8 cellular contexts compared by ENCODE assay signal in the genomic region with DNA sequence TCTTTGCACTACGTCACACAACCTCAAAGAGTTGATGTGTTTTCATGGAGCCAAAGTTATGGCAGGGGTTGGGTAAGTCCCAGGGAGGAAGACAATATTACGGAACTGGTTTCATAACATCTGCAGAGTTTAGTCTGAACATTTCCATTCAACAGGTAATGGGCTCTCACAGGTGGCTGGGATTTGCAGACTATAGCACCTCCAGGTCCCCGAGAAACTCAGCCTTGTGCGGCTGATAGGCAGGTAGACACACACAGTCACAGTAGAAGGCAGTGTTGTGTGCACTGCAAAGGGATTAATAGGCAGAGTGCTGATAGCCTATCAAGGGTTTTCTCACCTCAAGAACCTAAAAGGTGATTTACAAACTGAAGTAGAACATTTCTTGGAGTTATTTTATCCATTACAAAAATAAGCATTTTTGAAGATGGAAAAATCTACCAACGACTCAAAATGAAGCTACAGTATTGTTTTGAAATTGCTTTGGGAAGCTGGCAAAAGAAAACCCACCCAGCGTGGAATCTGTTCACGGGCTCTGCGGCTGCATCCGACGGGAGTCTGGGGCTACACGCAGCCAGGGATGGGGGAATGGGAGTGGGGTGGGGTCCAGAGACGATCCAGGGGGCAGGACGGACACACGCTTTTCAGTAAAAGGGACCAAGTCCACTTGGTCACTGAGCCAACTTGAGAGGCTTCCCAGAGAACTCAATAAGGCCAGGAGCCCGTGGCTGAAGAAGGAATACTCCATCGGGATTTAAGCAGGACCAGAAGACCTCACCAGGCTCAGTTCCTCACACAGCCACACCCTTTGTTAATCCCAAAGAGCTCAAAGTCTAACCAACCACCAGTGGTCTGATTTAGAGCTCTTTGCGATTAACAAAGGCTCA.
DNase-seq lines count a peak whose midpoint lies in the region; ATAC-seq and TF ChIP-seq lines count a peak whose summit lies in the region.

No MANE protein-coding gene starts in this region.

- H3K4me1 Mint-ChIP-seq in activated naive CD4-positive, alpha-beta T cell treated with anti-CD3 and anti-CD28 coated beads, Interleukin-2, amount 50 U/mL, for 24 hours, result peaks cover 72% of the 10 kb centered on the region
- H3K4me1 Mint-ChIP-seq in activated CD4-positive, alpha-beta memory T cell treated with anti-CD3 and anti-CD28 coated beads for 36 hours (ENCODE audit: low read depth), result peaks cover 59% of the 10 kb centered on the region

- H3K9ac ChIP-seq in rectal smooth muscle tissue (ENCODE audit: low read length), result no peak overlapping the region

- peak overlapping the region; percentile 85 for H3K27ac Mint-ChIP-seq in activated naive CD4-positive, alpha-beta T cell treated with anti-CD3 and anti-CD28 coated beads, Interleukin-2, amount 50 U/mL, for 24 hours
- peak overlapping the region; percentile 32 for H3K27ac Mint-ChIP-seq in activated CD4-positive, alpha-beta memory T cell treated with anti-CD3 and anti-CD28 coated beads for 36 hours

- TF ChIP-seq CTCF in left ventricle myocardium inferior (IDR thresholded peaks at IDR 0.05; ENCODE audit: borderline replicate concordance), result no peak

- peak overlapping the region; percentile 86 for H3K4me3 Mint-ChIP-seq in activated naive CD4-positive, alpha-beta T cell treated with anti-CD3 and anti-CD28 coated beads, Interleukin-2, amount 50 U/mL, for 24 hours
- H3K4me3 Mint-ChIP-seq in activated CD4-positive, alpha-beta memory T cell treated with anti-CD3 and anti-CD28 coated beads for 36 hours, result peak overlapping the region; percentile 75

- H3K4me1 ChIP-seq in left ventricle myocardium inferior (peaks cover 59% of the 10 kb centered on the region), rectal smooth muscle tissue (ENCODE audit: control insufficient read depth, insufficient read depth, low read length) (peaks cover 13% of the 10 kb centered on the region)

- H3K27me3 Mint-ChIP-seq in activated naive CD4-positive, alpha-beta T cell treated with anti-CD3 and anti-CD28 coated beads, Interleukin-2, amount 50 U/mL, for 24 hours, result no peaks in the 10 kb centered on the region
- no peaks in the 10 kb centered on the region for H3K27me3 Mint-ChIP-seq in activated CD4-positive, alpha-beta memory T cell treated with anti-CD3 and anti-CD28 coated beads for 36 hours

- CTCF ChIA-PET in activated CD4-positive, alpha-beta memory T cell treated with anti-CD3 and anti-CD28 coated beads for 36 hours (lab: Charles Lee), result interaction anchor here (0.8 to 3.4 kb wide), 10 partner anchors 16 to 220 kb away, joined by 3 to 34 read pairs (median 7); no protein-coding TSS in a partner anchor

- no peaks in the 10 kb centered on the region for H3K9me3 Mint-ChIP-seq in activated naive CD4-positive, alpha-beta T cell treated with anti-CD3 and anti-CD28 coated beads, Interleukin-2, amount 50 U/mL, for 24 hours
- no peaks in the 10 kb centered on the region for H3K9me3 Mint-ChIP-seq in activated CD4-positive, alpha-beta memory T cell treated with anti-CD3 and anti-CD28 coated beads for 36 hours

- no peak for DNase-seq in activated naive CD4-positive, alpha-beta T cell treated with anti-CD3 and anti-CD28 coated beads, Interleukin-2, amount 50 U/mL, for 16 hours
- no peak for DNase-seq in activated CD4-positive, alpha-beta memory T cell treated with anti-CD3 and anti-CD28 coated beads for 36 hours
- no peak for DNase-seq in left ventricle myocardium inferior
- DNase-seq in NOMO-1 treated with DMSO at 0.1 percent for 48 hours (lab: John Stamatoyannopoulos, UW; ENCODE audit: unreplicated experiment), result no peak
- DNase-seq in mesenteric fat pad (ENCODE audit: low spot score), result no peak

- H3K27me3 ChIP-seq in left ventricle myocardium inferior (ENCODE audit: low read depth) (no peaks in the 10 kb centered on the region), rectal smooth muscle tissue (ENCODE audit: control insufficient read depth, insufficient read depth, low read length) (no peaks in the 10 kb centered on the region)

- no peaks in the 10 kb centered on the region for H3K36me3 Mint-ChIP-seq in activated naive CD4-positive, alpha-beta T cell treated with anti-CD3 and anti-CD28 coated beads, Interleukin-2, amount 50 U/mL, for 24 hours
- H3K36me3 Mint-ChIP-seq in activated CD4-positive, alpha-beta memory T cell treated with anti-CD3 and anti-CD28 coated beads for 36 hours, result peaks cover 6% of the 10 kb centered on the region

- H3K9me3 ChIP-seq in left ventricle myocardium inferior (replicated peaks), result no peaks in the 10 kb centered on the region

- peak overlapping the region; percentile 86 for H3K4me3 ChIP-seq in left ventricle myocardium inferior
- peak overlapping the region; percentile 59 for H3K4me3 ChIP-seq in rectal smooth muscle tissue (ENCODE audit: low read length)

- intact Hi-C loops in activated CD4-positive, alpha-beta memory T cell treated with anti-CD3 and anti-CD28 coated beads for 36 hours (cut with micrococcal nuclease), result no loop called here
- intact Hi-C loops in left ventricle myocardium inferior (cut with micrococcal nuclease), result loop anchor here (10.0 kb wide), 1 partner anchor 217 kb away; no protein-coding TSS in a partner anchor

- ATAC-seq in HG03378 (IDR thresholded peaks at IDR 0.05; ENCODE audit: unreplicated experiment), result no peak

- H3K27ac ChIP-seq in left ventricle myocardium inferior (replicated peaks), result peak overlapping the region; percentile 90
- no peak overlapping the region for H3K27ac ChIP-seq in rectal smooth muscle tissue (ENCODE audit: low read depth, low read length)

- peaks cover 2% of the 10 kb centered on the region for H3K36me3 ChIP-seq in left ventricle myocardium inferior
- H3K36me3 ChIP-seq in rectal smooth muscle tissue (ENCODE audit: control insufficient read depth, insufficient read depth, low read length), result no peaks in the 10 kb centered on the region

- POLR2A ChIA-PET in activated CD4-positive, alpha-beta memory T cell treated with anti-CD3 and anti-CD28 coated beads for 36 hours (lab: Charles Lee), result interaction anchor here (0.6 to 2.8 kb wide), 6 partner anchors 27 to 88 kb away, joined by 3 to 17 read pairs (median 6); a partner anchor contains a TSS
